Comparison of ENCODE assay signal across 8 cellular contexts in the genomic region with DNA sequence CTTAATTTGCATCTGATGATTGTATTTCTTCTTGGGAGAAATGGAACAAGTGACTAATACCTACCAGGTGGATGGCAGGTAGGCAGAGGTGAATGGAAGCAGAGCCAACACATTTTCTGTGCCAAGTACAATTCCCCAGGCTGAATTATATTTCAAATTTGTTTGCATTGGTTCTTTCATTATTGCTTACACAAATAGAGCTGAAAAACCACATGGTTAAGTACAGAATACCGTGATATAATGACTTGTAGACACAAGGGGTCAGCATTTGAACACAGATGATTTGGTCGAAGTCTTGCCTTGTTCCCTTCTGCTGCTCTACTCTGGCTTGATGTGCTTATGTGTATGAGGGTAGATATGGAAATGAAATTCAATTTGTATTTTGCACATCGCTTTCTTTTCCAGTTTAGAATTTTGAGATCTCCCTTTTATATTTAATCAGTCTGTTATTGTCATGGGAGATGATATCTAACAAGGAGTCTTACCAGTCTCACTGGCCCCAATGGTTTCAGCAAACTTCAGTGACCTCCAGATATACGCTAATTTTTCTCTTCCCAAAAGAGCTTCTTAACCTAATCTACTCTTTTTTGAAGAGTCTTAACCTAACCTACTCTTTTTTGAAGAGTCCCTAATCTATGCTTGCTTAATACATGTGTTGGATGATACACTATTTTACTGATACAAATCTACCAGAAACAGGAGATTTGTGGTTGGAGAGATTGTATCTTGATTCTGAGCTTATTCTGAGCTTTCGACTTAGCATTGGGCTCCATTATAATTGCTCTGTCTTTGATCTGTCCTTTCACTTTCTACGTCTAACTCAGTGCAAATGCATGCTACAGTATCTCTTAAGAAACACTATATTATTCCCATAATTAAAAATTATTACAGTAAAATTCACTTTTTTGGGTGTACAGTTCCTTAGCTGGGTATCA.
DNase-seq lines count a peak whose midpoint lies in the region; ATAC-seq, FAIRE-seq and TF ChIP-seq lines count a peak whose summit lies in the region.

No MANE protein-coding gene starts in this region.

- intact Hi-C loops in adrenal gland (cut with DNase I) (loop anchor here (5.0 kb wide), 2 partner anchors 252 to 257 kb away; no protein-coding TSS in a partner anchor), left ventricle myocardium inferior (cut with micrococcal nuclease) (loop anchor here (5.0 kb wide), 1 partner anchor 257 kb away; no protein-coding TSS in a partner anchor)

- DNase-seq in DND-41 (peak; percentile 20), NCI-H345 treated with DMSO at 0.1 percent for 48 hours (lab: John Stamatoyannopoulos, UW; ENCODE audit: unreplicated experiment) (peak; percentile 54), adrenal gland (peak in 5 of 7 donors; percentile 25 to 56 (median 30)), left ventricle myocardium inferior (no peak), small intestine (peak; percentile 61)
- DNase-seq in stimulated activated CD8-positive, alpha-beta memory T cell treated with anti-CD3 and anti-CD28 coated beads, Interleukin-4, amount 100 ng/mL, for 48 hours = no peak

- peak overlapping the region; percentile 33 for H3K4me2 ChIP-seq in DND-41 (ENCODE audit: insufficient read depth, low read length)

- H3K27ac ChIP-seq in DND-41 (ENCODE audit: low read length) (no peak overlapping the region), adrenal gland (no peak overlapping the region), left ventricle myocardium inferior (replicated peaks) (no peak overlapping the region), small intestine (ENCODE audit: low read depth in 1 of 2, low read length in 1 of 2) (no peak overlapping the region)

- H3K9me3 ChIP-seq in DND-41 (ENCODE audit: insufficient read depth, low read length, severe bottlenecking) (no peaks in the 10 kb centered on the region), adrenal gland (replicated peaks in 1 of 3) (no peaks in the 10 kb centered on the region), left ventricle myocardium inferior (replicated peaks) (no peaks in the 10 kb centered on the region), small intestine (ENCODE audit: control insufficient read depth, low read depth) (no peaks in the 10 kb centered on the region)

- H3K27me3 ChIP-seq in DND-41 (ENCODE audit: insufficient read depth, low read length, poor library complexity) = peaks cover 44% of the 10 kb centered on the region
- no peaks in the 10 kb centered on the region for H3K27me3 ChIP-seq in adrenal gland
- no peaks in the 10 kb centered on the region for H3K27me3 ChIP-seq in left ventricle myocardium inferior (ENCODE audit: low read depth)
- no peaks in the 10 kb centered on the region for H3K27me3 ChIP-seq in small intestine (ENCODE audit: control insufficient read depth in 2 of 2, insufficient read depth in 2 of 2, low read length in 2 of 2)

- FAIRE-seq in small intestine (lab: Jason Lieb, UNC) = no peak

- TF ChIP-seq CTCF in DND-41 (IDR thresholded peaks at IDR 0.05; ENCODE audit: borderline replicate concordance, extremely low read depth, low read length, poor library complexity, severe bottlenecking) (peak; percentile 75), adrenal gland (IDR thresholded peaks at IDR 0.05) (peak; percentile 27 to 79 (median 73)), left ventricle myocardium inferior (IDR thresholded peaks at IDR 0.05; ENCODE audit: borderline replicate concordance) (peak; percentile 67)

- H3K4me1 ChIP-seq in DND-41 (ENCODE audit: insufficient read depth, low read length) = peaks cover 21% of the 10 kb centered on the region
- peaks cover 0 to 1% of the 10 kb centered on the region in 2 donors for H3K4me1 ChIP-seq in adrenal gland (replicated peaks in 1 of 2)
- peaks cover 4% of the 10 kb centered on the region for H3K4me1 ChIP-seq in left ventricle myocardium inferior
- no peaks in the 10 kb centered on the region for H3K4me1 ChIP-seq in small intestine (ENCODE audit: control insufficient read depth in 2 of 2, insufficient read depth in 1 of 2, low read depth in 1 of 2, low read length in 1 of 2)

- no peak overlapping the region for H3K9ac ChIP-seq in DND-41 (ENCODE audit: low read depth, low read length)

- 28 to 32% (median 32%) methylated on average over 6 of the region's 6 CpGs for WGBS in adrenal gland, 4 donors
- 27 to 41% (median 34%) methylated on average over 6 of the region's 6 CpGs for WGBS in small intestine, 3 donors

- TF ChIP-seq POLR2A in adrenal gland (IDR thresholded peaks at IDR 0.05) = no peak

- H4K20me1 ChIP-seq in DND-41 (ENCODE audit: insufficient read depth, low read length) = 0 out of 2 replicates have a peak, but pooled peaks cover 4% of the 10 kb centered on the region

- ATAC-seq in DND-41 (ENCODE audit: insufficient read depth, low read depth) (peak; percentile 94), GM19397 (IDR thresholded peaks at IDR 0.05; ENCODE audit: unreplicated experiment) (peak; percentile 89), HG03196 (IDR thresholded peaks at IDR 0.05; ENCODE audit: unreplicated experiment) (peak; percentile 88)

- H2AFZ ChIP-seq in DND-41 (ENCODE audit: low read depth, low read length) = no peak overlapping the region

- H3K79me2 ChIP-seq in DND-41 (ENCODE audit: insufficient read depth, low read length) = no peaks in the 10 kb centered on the region

- no peak overlapping the region for H3K4me3 ChIP-seq in DND-41 (ENCODE audit: low read depth in 1 of 2, low read length in 2 of 2)
- no peak overlapping the region for H3K4me3 ChIP-seq in adrenal gland
- H3K4me3 ChIP-seq in left ventricle myocardium inferior = no peak overlapping the region
- H3K4me3 ChIP-seq in small intestine (ENCODE audit: low read depth in 1 of 2, low read length in 2 of 2) = no peak overlapping the region

- H3K36me3 ChIP-seq in DND-41 (ENCODE audit: insufficient read depth, low read length) = no peaks in the 10 kb centered on the region
- no peaks in the 10 kb centered on the region for H3K36me3 ChIP-seq in adrenal gland (replicated peaks in 1 of 2)
- no peaks in the 10 kb centered on the region for H3K36me3 ChIP-seq in left ventricle myocardium inferior
- H3K36me3 ChIP-seq in small intestine (ENCODE audit: control insufficient read depth in 2 of 2, insufficient read depth in 2 of 2, low read length in 2 of 2) = no peaks in the 10 kb centered on the region

Comparison
In these comparisons a context has a peak if more than half of its experiments do, and no peak if none do; other contexts are left out.
1. DNase-seq: peak in DND-41 (single experiment), NCI-H345 treated with DMSO at 0.1 percent for 48 hours (single experiment), adrenal gland (5 of 7) and small intestine (single experiment); none in left ventricle myocardium inferior (single experiment) and stimulated activated CD8-positive, alpha-beta memory T cell treated with anti-CD3 and anti-CD28 coated beads, Interleukin-4, amount 100 ng/mL, for 48 hours (single experiment).
2. Peak in every context shown above with its lines, with median percentiles within 50 percentile points of each other: ATAC-seq and CTCF ChIP-seq.